ENCODE assay signal across 17 cellular contexts in genomic region chr14:56181666-56182065, GRCh38.
A peak's percentile ranks its signal among the peaks of the same experiment; 100 is the strongest.
DNase-seq lines count a peak whose midpoint lies in the region; ATAC-seq, FAIRE-seq and TF ChIP-seq lines count a peak whose summit lies in the region.
"Had no signal": no experiment of that assay in that cellular context is flagged by ENCODE, and none has a peak within 500 bp of the region (broad histone marks: within the 10 kb centered on the region; RNA-seq: fewer than 3 reads in every experiment).

No MANE protein-coding gene starts in this region.

- peaks cover 35% of the 10 kb centered on the region for H3K4me1 ChIP-seq in A549
- H3K4me1 ChIP-seq in right lobe of liver = peaks cover 0 to 6% (median 0%) of the 10 kb centered on the region in 4 donors
- H3K4me1 ChIP-seq in suprapubic skin = no peaks in the 10 kb centered on the region
- peaks cover 3 to 10% of the 10 kb centered on the region in 2 donors for H3K4me1 ChIP-seq in kidney (ENCODE audit: control insufficient read depth in 1 of 2, insufficient read depth in 1 of 2, low read depth in 1 of 2, low read length in 2 of 2)

- POLR2A ChIA-PET in A549 (lab: Yijun Ruan, JAX) = interaction anchor here (0.7 kb wide), 1 partner anchor 61 kb away, joined by 3 read pairs; no protein-coding TSS in a partner anchor

- CTCF ChIA-PET in A549 (lab: Yijun Ruan, JAX) = interaction anchor here (1.3 kb wide), 1 partner anchor 14 kb away, joined by 4 read pairs; no protein-coding TSS in a partner anchor

- intact Hi-C loops in right lobe of liver (cut with DNase I) = no loop called here
- intact Hi-C loops in kidney (cut with DNase I) = no loop called here
- intact Hi-C loops in activated T-helper 2 cell treated with anti-CD3 and anti-CD28 coated beads, Interferon-gamma antibody, Interleukin-2, Interleukin-4, amounts not matched to agents 10 μg/mL and 5 μg/mL and 100 μg/mL, durations not matched to agents 14 hours and 24 hours and 36 hours (cut with micrococcal nuclease) = no loop called here

- H3K27ac Mint-ChIP-seq in activated T-helper 2 cell treated with anti-CD3 and anti-CD28 coated beads, Interferon-gamma antibody, Interleukin-2, Interleukin-4, amounts not matched to agents 10 μg/mL and 5 μg/mL and 100 μg/mL, durations not matched to agents 14 hours and 24 hours and 36 hours = no peak overlapping the region
- H3K27ac Mint-ChIP-seq: activated CD8-positive, alpha-beta memory T cell treated with anti-CD3 and anti-CD28 coated beads, Interleukin-2, amount 10 ng/mL, durations not matched to agents 7 days and 5 days; activated naive CD4-positive, alpha-beta T cell treated with anti-CD3 and anti-CD28 coated beads, Interleukin-2, amount 50 U/mL, for 24 hours had no signal

- H3K4me2 ChIP-seq in A549 = peak overlapping the region; percentile 63

- H3K9ac ChIP-seq in kidney (ENCODE audit: low read length in 2 of 2) = no peak overlapping the region

- no peak overlapping the region for H3K4me3 ChIP-seq in A549
- H3K4me3 ChIP-seq in right lobe of liver = no peak overlapping the region
- no peak overlapping the region for H3K4me3 ChIP-seq in suprapubic skin
- no peak overlapping the region for H3K4me3 ChIP-seq in kidney (ENCODE audit: low read length in 2 of 2)
- H3K4me3 ChIP-seq: heart right ventricle, left ventricle myocardium inferior, skin epidermis had no signal

- peak; percentile 63 to 86; a peak in 4 of 6 replicates for ATAC-seq in A549
- peak; percentile 82 to 95 (median 92) for ATAC-seq in right lobe of liver
- ATAC-seq: activated CD8-positive, alpha-beta memory T cell treated with anti-CD3 and anti-CD28 coated beads, Interleukin-2, amount 10 ng/mL, durations not matched to agents 7 days and 5 days had no signal

- H3K36me3 Mint-ChIP-seq in activated T-helper 2 cell treated with anti-CD3 and anti-CD28 coated beads, Interferon-gamma antibody, Interleukin-2, Interleukin-4, amounts not matched to agents 10 μg/mL and 5 μg/mL and 100 μg/mL, durations not matched to agents 14 hours and 24 hours and 36 hours (ENCODE audit: low read depth) = no peaks in the 10 kb centered on the region
- H3K36me3 Mint-ChIP-seq: activated CD8-positive, alpha-beta memory T cell treated with anti-CD3 and anti-CD28 coated beads, Interleukin-2, amount 10 ng/mL, durations not matched to agents 7 days and 5 days had no signal

- no peaks in the 10 kb centered on the region for H3K36me3 ChIP-seq in right lobe of liver
- no peaks in the 10 kb centered on the region for H3K36me3 ChIP-seq in suprapubic skin
- no peaks in the 10 kb centered on the region for H3K36me3 ChIP-seq in kidney (ENCODE audit: control insufficient read depth in 1 of 2, insufficient read depth in 2 of 2, low read length in 2 of 2)
- H3K36me3 ChIP-seq: heart right ventricle, left ventricle myocardium inferior, WERI-Rb-1 had no signal

- no peaks in the 10 kb centered on the region for H3K9me3 Mint-ChIP-seq in activated T-helper 2 cell treated with anti-CD3 and anti-CD28 coated beads, Interferon-gamma antibody, Interleukin-2, Interleukin-4, amounts not matched to agents 10 μg/mL and 5 μg/mL and 100 μg/mL, durations not matched to agents 14 hours and 24 hours and 36 hours
- H3K9me3 Mint-ChIP-seq: activated naive CD4-positive, alpha-beta T cell treated with anti-CD3 and anti-CD28 coated beads, Interleukin-2, amount 50 U/mL, for 24 hours; central memory CD8-positive, alpha-beta T cell had no signal

- TF ChIP-seq EP300 in A549 (IDR thresholded peaks at IDR 0.05) (peak; percentile 30 to 54; a peak in 2 of 5 replicates), suprapubic skin (IDR thresholded peaks at IDR 0.05) (no peak)

- no peaks in the 10 kb centered on the region for H3K27me3 Mint-ChIP-seq in activated T-helper 2 cell treated with anti-CD3 and anti-CD28 coated beads, Interferon-gamma antibody, Interleukin-2, Interleukin-4, amounts not matched to agents 10 μg/mL and 5 μg/mL and 100 μg/mL, durations not matched to agents 14 hours and 24 hours and 36 hours (ENCODE audit: low read depth)
- H3K27me3 Mint-ChIP-seq: activated naive CD4-positive, alpha-beta T cell treated with anti-CD3 and anti-CD28 coated beads, Interleukin-2, amount 50 U/mL, for 24 hours had no signal

- TF ChIP-seq POLR2A in A549 (IDR thresholded peaks at IDR 0.05; ENCODE audit: low read length) (no peak), right lobe of liver (IDR thresholded peaks at IDR 0.05) (no peak), suprapubic skin (IDR thresholded peaks at IDR 0.05) (no peak)

- FAIRE-seq in A549 (lab: Jason Lieb, UNC) = peak; percentile 36
- no peak for FAIRE-seq in kidney (lab: Jason Lieb, UNC)
- FAIRE-seq: D721Med had no signal

- H3K27ac ChIP-seq in A549 = peak overlapping the region; percentile 8 to 47; a peak in 2 of 6 replicates
- H3K27ac ChIP-seq in right lobe of liver = no peak overlapping the region
- H3K27ac ChIP-seq in suprapubic skin = no peak overlapping the region
- peak overlapping the region in 1 of 2 donors; percentile 10 for H3K27ac ChIP-seq in kidney (ENCODE audit: low read depth in 2 of 2, low read length in 2 of 2)
- H3K27ac ChIP-seq: left ventricle myocardium inferior, WERI-Rb-1 had no signal

- no peaks in the 10 kb centered on the region for H3K27me3 ChIP-seq in right lobe of liver
- no peaks in the 10 kb centered on the region for H3K27me3 ChIP-seq in suprapubic skin
- H3K27me3 ChIP-seq: heart right ventricle had no signal

- TF ChIP-seq CTCF in A549 (IDR thresholded peaks at IDR 0.05) (no peak), right lobe of liver (IDR thresholded peaks at IDR 0.05) (no peak), suprapubic skin (IDR thresholded peaks at IDR 0.05) (no peak), kidney (IDR thresholded peaks at IDR 0.05; ENCODE audit: borderline replicate concordance, extremely low read depth, insufficient read depth) (no peak)

- 0 out of 5 replicates have a peak, but pooled peaks of 1 of the 2 experiments have one; percentile 42 for TF ChIP-seq RAD21 in A549 (conservative IDR thresholded peaks at IDR 0.05 in 1 of 2, IDR thresholded peaks at IDR 0.05 in 1 of 2)

- no peaks in the 10 kb centered on the region for H3K4me1 Mint-ChIP-seq in activated T-helper 2 cell treated with anti-CD3 and anti-CD28 coated beads, Interferon-gamma antibody, Interleukin-2, Interleukin-4, amounts not matched to agents 10 μg/mL and 5 μg/mL and 100 μg/mL, durations not matched to agents 14 hours and 24 hours and 36 hours (ENCODE audit: low read depth)
- H3K4me1 Mint-ChIP-seq: activated CD8-positive, alpha-beta memory T cell treated with anti-CD3 and anti-CD28 coated beads, Interleukin-2, amount 10 ng/mL, durations not matched to agents 7 days and 5 days; central memory CD8-positive, alpha-beta T cell had no signal

- DNase-seq in A549 (ENCODE audit: low read depth in 1 of 2, low spot score in 1 of 2) (peak in 1 of 2 experiments; percentile 81), NCI-H1105 (lab: John Stamatoyannopoulos, UW) (peak; percentile 88), NCI-H748 (lab: John Stamatoyannopoulos, UW; ENCODE audit: unreplicated experiment) (peak; percentile 98), right lobe of liver (peak in 1 of 3 donors; percentile 44), anterior cingulate cortex (lab: John Stamatoyannopoulos, UW) (no peak), suprapubic skin (ENCODE audit: low spot score in 2 of 2) (no peak), kidney (no peak)
- no peak for DNase-seq in activated T-helper 2 cell treated with anti-CD3 and anti-CD28 coated beads, Interferon-gamma antibody, Interleukin-2, Interleukin-4, amounts not matched to agents 10 μg/mL and 5 μg/mL and 100 μg/mL, durations not matched to agents 14 hours and 24 hours and 36 hours (ENCODE audit: low spot score)
- DNase-seq: activated CD8-positive, alpha-beta memory T cell treated with anti-CD3 and anti-CD28 coated beads, Interleukin-2, amount 10 ng/mL, durations not matched to agents 7 days and 5 days; erythroblast; heart right ventricle; left ventricle myocardium inferior; WERI-Rb-1 had no signal

- WGBS in A549 (ENCODE audit: missing lambda C conversion rate) = 6% methylated on average over 2 of the region's 2 CpGs
- 15% methylated on average over 2 of the region's 2 CpGs for WGBS in right lobe of liver (ENCODE audit: insufficient coverage, low coverage, low lambda C conversion rate, missing lambda C conversion rate)
- WGBS in suprapubic skin = 77% methylated on average over 2 of the region's 2 CpGs

- H3K9me3 ChIP-seq in A549 (no peaks in the 10 kb centered on the region), right lobe of liver (no peaks in the 10 kb centered on the region), suprapubic skin (no peaks in the 10 kb centered on the region), kidney (ENCODE audit: control insufficient read depth in 1 of 2, low read length in 2 of 2) (no peaks in the 10 kb centered on the region)
- H3K9me3 ChIP-seq: left ventricle myocardium inferior had no signal

- H3K4me3 Mint-ChIP-seq in activated T-helper 2 cell treated with anti-CD3 and anti-CD28 coated beads, Interferon-gamma antibody, Interleukin-2, Interleukin-4, amounts not matched to agents 10 μg/mL and 5 μg/mL and 100 μg/mL, durations not matched to agents 14 hours and 24 hours and 36 hours (ENCODE audit: low read depth) = no peak overlapping the region
- H3K4me3 Mint-ChIP-seq: activated CD8-positive, alpha-beta memory T cell treated with anti-CD3 and anti-CD28 coated beads, Interleukin-2, amount 10 ng/mL, durations not matched to agents 7 days and 5 days; activated naive CD4-positive, alpha-beta T cell treated with anti-CD3 and anti-CD28 coated beads, Interleukin-2, amount 50 U/mL, for 24 hours; central memory CD8-positive, alpha-beta T cell had no signal

TF ChIP-seq in A549, 52 proteins besides CTCF, POLR2A, EP300 and RAD21 (continues in another document):
- peak; percentile 3 for TF ChIP-seq ZFP36 (IDR thresholded peaks at IDR 0.05; ENCODE audit: borderline replicate concordance, partially characterized antibody)
- TF ChIP-seq MAX (IDR thresholded peaks at IDR 0.05) = no peak
- peak; percentile 79 for TF ChIP-seq HES2 (IDR thresholded peaks at IDR 0.05)
- peak; percentile 35; the same call in 2 of the 3 replicates for TF ChIP-seq SMC3 (IDR thresholded peaks at IDR 0.05)
- 0 out of 2 replicates have a peak, but pooled peaks have one; percentile 41 for TF ChIP-seq FOXS1 (CRISPR knock-in tag; IDR thresholded peaks at IDR 0.05)

Comparison
In these comparisons a context has a peak if more than half of its experiments do, and no peak if none do; other contexts are left out.
1. DNase-seq: peak in NCI-H1105 (single experiment) and NCI-H748 (single experiment); none in anterior cingulate cortex (0 of 58), suprapubic skin (0 of 2), kidney (single experiment) and activated T-helper 2 cell treated with anti-CD3 and anti-CD28 coated beads, Interferon-gamma antibody, Interleukin-2, Interleukin-4, amounts not matched to agents 10 μg/mL and 5 μg/mL and 100 μg/mL, durations not matched to agents 14 hours and 24 hours and 36 hours (single experiment).
2. H3K27ac ChIP-seq: peak in A549 (2 of 2); none in right lobe of liver (0 of 3) and suprapubic skin (single experiment).